ENCODE assay signal across 24 cellular contexts in the genomic region with DNA sequence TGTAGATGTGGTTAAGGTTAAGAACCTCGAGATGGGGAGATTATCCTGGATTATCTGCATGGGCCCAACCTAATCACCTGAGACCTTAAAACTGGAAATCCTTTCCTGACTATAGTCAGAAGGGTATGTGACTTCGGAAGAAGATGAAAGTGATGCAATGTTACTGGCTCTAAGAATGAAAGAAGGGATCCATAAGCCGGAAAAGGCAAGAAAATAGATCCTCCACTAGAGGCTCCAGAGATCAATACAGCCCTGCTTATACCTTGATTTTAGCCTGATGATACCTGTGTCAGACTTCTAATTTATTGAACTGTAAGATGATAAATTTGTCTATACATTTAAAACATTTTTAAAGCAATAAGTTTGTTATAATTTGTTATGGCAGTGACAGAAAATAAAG. TPM values are rescaled to one million over a fixed set of nuclear protein-coding genes. Genes with fewer than 3 reads are reported as not detected.
DNase-seq lines count a peak whose midpoint lies in the region; ATAC-seq and TF ChIP-seq lines count a peak whose summit lies in the region.
"Had no signal": no experiment of that assay in that cellular context is flagged by ENCODE, and none has a peak within 500 bp of the region (broad histone marks: within the 10 kb centered on the region; RNA-seq: fewer than 3 reads in every experiment).

No MANE protein-coding gene starts in this region.

- no peak overlapping the region for H3K14ac ChIP-seq in mesenchymal stem cell (ENCODE audit: low read length in 2 of 2)

- in situ Hi-C loops in brain microvascular endothelial cell (cut with HindIII; ENCODE audit: low pct_ligation_motif_present, low sequenced_read_pairs), result no loop called here

- no peak overlapping the region for H3K4me2 ChIP-seq in mesenchymal stem cell (ENCODE audit: low read length, poor library complexity, severe bottlenecking)

- H3K27ac Mint-ChIP-seq in Calu3 (ENCODE audit: unreplicated experiment), result no peak overlapping the region
- H3K27ac Mint-ChIP-seq: CD8-positive, alpha-beta memory T cell; nephron progenitor cell; stimulated activated naive CD8-positive, alpha-beta T cell treated with anti-CD3 and anti-CD28 coated beads, Interleukin-15, amount 100 ng/mL, for 72 hours had no signal

- no peaks in the 10 kb centered on the region for H3K36me3 ChIP-seq in brain microvascular endothelial cell (replicated peaks)
- no peaks in the 10 kb centered on the region for H3K36me3 ChIP-seq in kidney epithelial cell (ENCODE audit: control insufficient read depth, insufficient read depth, low read length)
- no peaks in the 10 kb centered on the region for H3K36me3 ChIP-seq in mesenchymal stem cell (ENCODE audit: control insufficient read depth in 1 of 2, insufficient read depth in 2 of 2, low read depth in 1 of 2, low read length in 2 of 2)
- H3K36me3 ChIP-seq: adrenal gland, SJCRH30, tibial nerve had no signal

- ATAC-seq in GM19035 (IDR thresholded peaks at IDR 0.05; ENCODE audit: unreplicated experiment), result no peak
- ATAC-seq: stimulated activated naive CD8-positive, alpha-beta T cell treated with anti-CD3 and anti-CD28 coated beads, Interleukin-15, amount 100 ng/mL, for 72 hours had no signal

- H2AFZ ChIP-seq in mesenchymal stem cell (ENCODE audit: low read depth, low read length), result no peak overlapping the region

- H2BK120ac ChIP-seq in mesenchymal stem cell (ENCODE audit: low read depth, low read length), result no peak overlapping the region

- H3K4me3 Mint-ChIP-seq in Calu3 (ENCODE audit: low read depth, unreplicated experiment), result no peak overlapping the region
- H3K4me3 Mint-ChIP-seq: CD8-positive, alpha-beta memory T cell; nephron progenitor cell; stimulated activated naive CD8-positive, alpha-beta T cell treated with anti-CD3 and anti-CD28 coated beads, Interleukin-15, amount 100 ng/mL, for 72 hours had no signal

- H3K27ac ChIP-seq in brain microvascular endothelial cell (no peak overlapping the region), mesenchymal stem cell (ENCODE audit: low read length, poor library complexity, severe bottlenecking) (no peak overlapping the region)
- H3K27ac ChIP-seq: adrenal gland, dorsolateral prefrontal cortex, epithelial cell of prostate, SJCRH30, tibial nerve had no signal

- no peak overlapping the region for H3K23ac ChIP-seq in mesenchymal stem cell (ENCODE audit: low read length in 2 of 2)

- no peaks in the 10 kb centered on the region for H3K4me1 Mint-ChIP-seq in Calu3 (ENCODE audit: low read depth, unreplicated experiment)
- H3K4me1 Mint-ChIP-seq: nephron progenitor cell had no signal

- H3K4me3 ChIP-seq in brain microvascular endothelial cell (ENCODE audit: low read depth, low read length) (no peak overlapping the region), kidney epithelial cell (ENCODE audit: low read depth, low read length) (no peak overlapping the region), mesenchymal stem cell (ENCODE audit: insufficient read depth in 1 of 2, low read depth in 1 of 2, low read length in 2 of 2) (no peak overlapping the region)
- H3K4me3 ChIP-seq: adrenal gland, dorsolateral prefrontal cortex, SJCRH30, tibial nerve had no signal

- no peaks in the 10 kb centered on the region for H3K9me3 ChIP-seq in mesenchymal stem cell (ENCODE audit: control insufficient read depth, low read length)
- H3K9me3 ChIP-seq: adrenal gland, SJCRH30, tibial nerve had no signal

- CTCF ChIA-PET in Calu3 (lab: Charles Lee), result no interaction called here

- no peak overlapping the region for H3K18ac ChIP-seq in mesenchymal stem cell (ENCODE audit: low read depth in 1 of 2, low read length in 2 of 2)

- H2AK5ac ChIP-seq in mesenchymal stem cell (ENCODE audit: low read length, severe bottlenecking), result no peak overlapping the region

- H3K9me3 Mint-ChIP-seq in Calu3 (ENCODE audit: low read depth, unreplicated experiment), result no peaks in the 10 kb centered on the region
- H3K9me3 Mint-ChIP-seq: CD8-positive, alpha-beta memory T cell; nephron progenitor cell had no signal

- H3K79me1 ChIP-seq in mesenchymal stem cell (replicated peaks; ENCODE audit: low read length, poor library complexity, severe bottlenecking), result no peaks in the 10 kb centered on the region

- intact Hi-C loops in Calu3 (cut with micrococcal nuclease; ENCODE audit: unreplicated experiment), result no loop called here

- no CpG with 5 or more reads among the region's 3 CpGs for WGBS in mesenchymal stem cell

- H3K36me3 Mint-ChIP-seq in Calu3 (ENCODE audit: insufficient read depth, unreplicated experiment), result no peaks in the 10 kb centered on the region

- H3K27me3 Mint-ChIP-seq in Calu3 (ENCODE audit: unreplicated experiment), result no peaks in the 10 kb centered on the region
- H3K27me3 Mint-ChIP-seq: stimulated activated naive CD8-positive, alpha-beta T cell treated with anti-CD3 and anti-CD28 coated beads, Interleukin-15, amount 100 ng/mL, for 72 hours had no signal

- H3K27me3 ChIP-seq in brain microvascular endothelial cell (replicated peaks), result no peaks in the 10 kb centered on the region
- H3K27me3 ChIP-seq in kidney epithelial cell (ENCODE audit: control insufficient read depth, insufficient read depth, low read length), result no peaks in the 10 kb centered on the region
- no peaks in the 10 kb centered on the region for H3K27me3 ChIP-seq in mesenchymal stem cell (ENCODE audit: control insufficient read depth in 1 of 2, insufficient read depth in 1 of 2, low read length in 2 of 2)
- H3K27me3 ChIP-seq: adrenal gland, dorsolateral prefrontal cortex, SJCRH30, tibial nerve had no signal

- no TSS peak for BruUV-seq in Calu3 (replicated peaks; lab: Mats Ljungman, UMichigan)

- H3K4ac ChIP-seq in mesenchymal stem cell (ENCODE audit: low read depth in 1 of 2, low read length in 2 of 2), result no peak overlapping the region

- H4K8ac ChIP-seq in mesenchymal stem cell (ENCODE audit: low read length), result no peak overlapping the region

- no peak overlapping the region for H3K9ac ChIP-seq in mesenchymal stem cell (ENCODE audit: low read length)

- no peak for DNase-seq in Calu3
- DNase-seq in brain microvascular endothelial cell, result no peak
- DNase-seq in kidney epithelial cell (ENCODE audit: low read depth), result no peak
- DNase-seq in activated CD8-positive, alpha-beta memory T cell treated with anti-CD3 and anti-CD28 coated beads for 24 hours, result no peak
- no peak for DNase-seq in mesenchymal stem cell
- no peak for DNase-seq in SW480 (ENCODE audit: low spot score)
- DNase-seq: activated gamma-delta T cell; adrenal gland; CD8-positive, alpha-beta memory T cell; dorsolateral prefrontal cortex; NCI-H1417 treated with DMSO at 0.1 percent for 48 hours; NCI-H2171; NCI-H526; nephron progenitor cell; SJCRH30; stimulated activated CD4-positive, alpha-beta T cell treated with anti-CD3 and anti-CD28 coated beads, Interleukin-4, amount 100 ng/mL, for 24 hours; stimulated activated naive CD8-positive, alpha-beta T cell treated with anti-CD3 and anti-CD28 coated beads, Interleukin-15, amount 100 ng/mL, for 72 hours had no signal

- TF ChIP-seq CTCF in Calu3 (IDR thresholded peaks at IDR 0.05; ENCODE audit: unreplicated experiment), result peak; percentile 14
- peak; percentile 20 for TF ChIP-seq CTCF in LNCAP (IDR thresholded peaks at IDR 0.05)
- peak; percentile 31 for TF ChIP-seq CTCF in brain microvascular endothelial cell (IDR thresholded peaks at IDR 0.05; ENCODE audit: low read depth, low read length, missing control alignments)
- TF ChIP-seq CTCF in kidney epithelial cell (IDR thresholded peaks at IDR 0.05; ENCODE audit: insufficient read depth, low read length, poor library complexity, severe bottlenecking), result peak; percentile 13

- no peak overlapping the region for H2BK12ac ChIP-seq in mesenchymal stem cell (ENCODE audit: low read length in 2 of 2)

- H2BK5ac ChIP-seq in mesenchymal stem cell (ENCODE audit: low read depth, low read length, poor library complexity, severe bottlenecking), result no peak overlapping the region

- H4K91ac ChIP-seq in mesenchymal stem cell (ENCODE audit: low read length), result no peak overlapping the region

- H2BK15ac ChIP-seq in mesenchymal stem cell (ENCODE audit: low read depth, poor library complexity, severe bottlenecking), result no peak overlapping the region

- no peaks in the 10 kb centered on the region for H3K4me1 ChIP-seq in mesenchymal stem cell (ENCODE audit: control insufficient read depth, insufficient read depth, low read depth, low read length)
- H3K4me1 ChIP-seq: adrenal gland, SJCRH30 had no signal

RNA-seq across cellular contexts. Expression of a gene that starts 21.5 kb away (rescaled TPM):
- total RNA-seq in Calu3 (2022) (1.6 and 2.3 TPM in 2 replicates), kidney epithelial cell (1.0 and 2.3 TPM in 2 replicates)
- polyA plus RNA-seq in mesenchymal stem cell (2013, experiment 1 of 2), result 0.01 TPM
- not detected for polyA plus RNA-seq in mesenchymal stem cell (2013, experiment 2 of 2)
- total RNA-seq: CD8-positive, alpha-beta memory T cell; LHCN-M2; OCI-LY7; SJCRH30; T-helper 1 cell treated with Interleukin-12 subunit alpha and Interleukin-12 subunit beta and Interleukin-4 antibody, amounts not matched to agents 30 ng/mL and 1 ng/mL, for 36 hours had no signal
- polyA plus RNA-seq: CD8-positive, alpha-beta memory T cell had no signal

RNA-seq across cellular contexts. Expression of a gene that starts 51.6 kb away (rescaled TPM):
- 1.1 and 1.2 TPM in 2 replicates for total RNA-seq in Calu3 (2022)
- 4.1 and 5.3 TPM in 2 replicates for total RNA-seq in kidney epithelial cell
- polyA plus RNA-seq in mesenchymal stem cell (2013, experiment 1 of 2), result not detected
- not detected for polyA plus RNA-seq in mesenchymal stem cell (2013, experiment 2 of 2)
- total RNA-seq: OCI-LY7, SJCRH30 had no signal
- polyA plus RNA-seq: CD8-positive, alpha-beta memory T cell had no signal
